Comparison of ENCODE assay signal across 8 cellular contexts in genomic region chr19:49074869-49075268, GRCh38. TPM values are rescaled to one million over a fixed set of nuclear protein-coding genes. Genes with fewer than 3 reads are reported as not detected.
DNase-seq lines count a peak whose midpoint lies in the region; ATAC-seq, FAIRE-seq and TF ChIP-seq lines count a peak whose summit lies in the region.
"Not testable (repeated sequence)": the region's sequence is repeated elsewhere in the genome, so short reads cannot be mapped to it uniquely, and the experiment has no call there.

No MANE protein-coding gene starts in this region.

- FAIRE-seq in endothelial cell of umbilical vein (lab: Jason Lieb, UNC): peak; percentile 89
- FAIRE-seq in keratinocyte (lab: Jason Lieb, UNC): not testable (repeated sequence)

- H4K20me1 ChIP-seq in OCI-LY7 (ENCODE audit: insufficient read depth, low read length); endothelial cell of umbilical vein (replicated peaks; ENCODE audit: control insufficient read depth, extremely low read depth, insufficient read depth, low read length); keratinocyte (ENCODE audit: control insufficient read depth, extremely low read depth, insufficient read depth, low read length): not testable (repeated sequence)

- not testable (repeated sequence) for H2AFZ ChIP-seq in OCI-LY7 (ENCODE audit: low read length); endothelial cell of umbilical vein (ENCODE audit: low read depth, low read length); keratinocyte (ENCODE audit: control insufficient read depth, low read length)

- H3K9me3 ChIP-seq in MG63; OCI-LY7 (ENCODE audit: low read length); endothelial cell of umbilical vein (replicated peaks; ENCODE audit: control insufficient read depth, insufficient read depth, low read length); keratinocyte (ENCODE audit: control insufficient read depth, low read depth, low read length): not testable (repeated sequence)

- DNase-seq in G401 (ENCODE audit: low spot score) (peak; percentile 81), MG63 (peak; percentile 80), OCI-LY7 (ENCODE audit: low spot score) (peak; percentile 40), endothelial cell of umbilical vein (ENCODE audit: low read depth, low spot score) (peak; percentile 51), posterior cingulate gyrus (peak in 9 of 10 donors; percentile 24 to 93 (median 54))
- peak; percentile 38 for DNase-seq in activated CD8-positive, alpha-beta T cell treated with anti-CD3 and anti-CD28 coated beads, Interleukin-2, amount 10 ng/mL, durations not matched to agents 7 days and 5 days
- DNase-seq in keratinocyte (ENCODE audit: low read depth, low spot score): not testable (repeated sequence)

- H3K4me1 ChIP-seq in OCI-LY7 (ENCODE audit: insufficient read depth, low read length, poor library complexity, severe bottlenecking); endothelial cell of umbilical vein (ENCODE audit: control insufficient read depth, extremely low read depth, insufficient read depth, low read length); keratinocyte (ENCODE audit: control insufficient read depth, extremely low read depth, insufficient read depth, low read length): not testable (repeated sequence)

- H3K79me2 ChIP-seq in OCI-LY7 (ENCODE audit: insufficient read depth, low read depth, low read length); endothelial cell of umbilical vein (ENCODE audit: control insufficient read depth, insufficient read depth, low read length); keratinocyte (ENCODE audit: control insufficient read depth, insufficient read depth, low read length): not testable (repeated sequence)

- not testable (repeated sequence) for TF ChIP-seq POLR2A in endothelial cell of umbilical vein (IDR thresholded peaks at IDR 0.05; ENCODE audit: low read depth, low read length)

- H3K4me1 Mint-ChIP-seq in activated CD8-positive, alpha-beta T cell treated with anti-CD3 and anti-CD28 coated beads, Interleukin-2, amount 10 ng/mL, durations not matched to agents 7 days and 5 days (ENCODE audit: low read depth): not testable (repeated sequence)

- H3K27me3 ChIP-seq in MG63 (peaks cover 18% of the 10 kb centered on the region), endothelial cell of umbilical vein (ENCODE audit: control insufficient read depth in 2 of 2, insufficient read depth in 2 of 2, low read length in 2 of 2) (peaks cover 21 to 22% of the 10 kb centered on the region in 2 experiments), keratinocyte (ENCODE audit: control insufficient read depth, extremely low read depth, insufficient read depth, low read length) (peaks cover 37% of the 10 kb centered on the region)

- dilution Hi-C loops in endothelial cell of umbilical vein (cut with MboI; ENCODE audit: extremely low pct_ligation_motif_present, low sequenced_read_pairs); keratinocyte (cut with MboI; ENCODE audit: extremely low pct_ligation_motif_present, low sequenced_read_pairs): not testable (repeated sequence)

- H3K9me1 ChIP-seq in endothelial cell of umbilical vein (replicated peaks; ENCODE audit: control insufficient read depth, extremely low read depth, insufficient read depth, low read length); keratinocyte (ENCODE audit: control insufficient read depth, extremely low read depth, insufficient read depth, low read length): not testable (repeated sequence)

- H3K27ac ChIP-seq in 22Rv1; OCI-LY7 (ENCODE audit: low read depth, low read length, poor library complexity, severe bottlenecking); endothelial cell of umbilical vein (ENCODE audit: insufficient read depth, low read depth, low read length); keratinocyte (ENCODE audit: control insufficient read depth, insufficient read depth, low read length): not testable (repeated sequence)

- H3K4me3 Mint-ChIP-seq in activated CD8-positive, alpha-beta T cell treated with anti-CD3 and anti-CD28 coated beads, Interleukin-2, amount 10 ng/mL, durations not matched to agents 7 days and 5 days: not testable (repeated sequence)

- not testable (repeated sequence) for H3K9me3 Mint-ChIP-seq in activated CD8-positive, alpha-beta T cell treated with anti-CD3 and anti-CD28 coated beads, Interleukin-2, amount 10 ng/mL, durations not matched to agents 7 days and 5 days (ENCODE audit: insufficient read depth)

- in situ Hi-C loops in G401 (cut with HindIII; ENCODE audit: low sequenced_read_pairs): not testable (repeated sequence)

- H3K4me2 ChIP-seq in OCI-LY7 (ENCODE audit: low read length); endothelial cell of umbilical vein (ENCODE audit: insufficient read depth, low read length); keratinocyte (ENCODE audit: control insufficient read depth, extremely low read depth, insufficient read depth, low read depth, low read length): not testable (repeated sequence)

- intact Hi-C loops in OCI-LY7 (cut with micrococcal nuclease; ENCODE audit: unreplicated experiment); posterior cingulate gyrus (cut with DNase I): not testable (repeated sequence)
- intact Hi-C loops in endothelial cell of umbilical vein (cut with micrococcal nuclease): loop anchor here (1.0 to 2.0 kb wide), 3 partner anchors 71 to 151 kb away; no protein-coding TSS in a partner anchor

- H3K4me3 ChIP-seq in MG63; OCI-LY7 (ENCODE audit: low read depth, low read length, poor library complexity, severe bottlenecking); endothelial cell of umbilical vein (replicated peaks in 1 of 3; ENCODE audit: insufficient read depth in 1 of 3, low read depth in 1 of 3, low read length in 3 of 3); keratinocyte (ENCODE audit: control insufficient read depth in 2 of 3, extremely low read depth in 1 of 3, insufficient read depth in 2 of 3, low read depth in 1 of 3, low read length in 3 of 3): not testable (repeated sequence)

- CTCF ChIA-PET in OCI-LY7 (lab: Charles Lee; ENCODE audit: unreplicated experiment): not testable (repeated sequence)
- CTCF ChIA-PET in activated CD8-positive, alpha-beta T cell treated with anti-CD3 and anti-CD28 coated beads, Interleukin-2, amount 10 ng/mL, durations not matched to agents 7 days and 5 days (lab: Charles Lee): interaction anchor here (0.6 to 2.5 kb wide), 9 partner anchors 9 to 142 kb away, joined by 3 to 9 read pairs (median 5); partner anchors contain the start of genes CGB7 and LIN7B
- CTCF ChIA-PET in endothelial cell of umbilical vein (lab: Charles Lee): interaction anchor here (0.7 to 3.4 kb wide), 12 partner anchors 10 to 150 kb away, joined by 3 to 18 read pairs (median 5); partner anchors contain the start of gene NTF4

- not testable (repeated sequence) for H3K9me2 ChIP-seq in OCI-LY7 (ENCODE audit: insufficient read depth, low read length)

- not testable (repeated sequence) for BruUV-seq in OCI-LY7 (replicated peaks; lab: Mats Ljungman, UMichigan); endothelial cell of umbilical vein (replicated peaks; lab: Mats Ljungman, UMichigan)

- peaks cover 32% of the 10 kb centered on the region for H3K27me3 Mint-ChIP-seq in activated CD8-positive, alpha-beta T cell treated with anti-CD3 and anti-CD28 coated beads, Interleukin-2, amount 10 ng/mL, durations not matched to agents 7 days and 5 days (ENCODE audit: low read depth)

- POLR2A ChIA-PET in OCI-LY7 (lab: Charles Lee): interaction anchor here (0.7 kb wide), 1 partner anchor 23 kb away, joined by 4 read pairs; no protein-coding TSS in a partner anchor
- POLR2A ChIA-PET in activated CD8-positive, alpha-beta T cell treated with anti-CD3 and anti-CD28 coated beads, Interleukin-2, amount 10 ng/mL, durations not matched to agents 7 days and 5 days (lab: Charles Lee); endothelial cell of umbilical vein (lab: Charles Lee): not testable (repeated sequence)

- not testable (repeated sequence) for H3K9ac ChIP-seq in endothelial cell of umbilical vein (replicated peaks; ENCODE audit: extremely low read depth, insufficient read depth, low read length); keratinocyte (ENCODE audit: control insufficient read depth, extremely low read depth, insufficient read depth, low read length)

- H3K27ac Mint-ChIP-seq in activated CD8-positive, alpha-beta T cell treated with anti-CD3 and anti-CD28 coated beads, Interleukin-2, amount 10 ng/mL, durations not matched to agents 7 days and 5 days: not testable (repeated sequence)

- not testable (repeated sequence) for H3K36me3 Mint-ChIP-seq in activated CD8-positive, alpha-beta T cell treated with anti-CD3 and anti-CD28 coated beads, Interleukin-2, amount 10 ng/mL, durations not matched to agents 7 days and 5 days (ENCODE audit: low read depth)

- not testable (repeated sequence) for ATAC-seq in activated CD8-positive, alpha-beta T cell treated with anti-CD3 and anti-CD28 coated beads, Interleukin-2, amount 10 ng/mL, durations not matched to agents 7 days and 5 days

- H3K36me3 ChIP-seq in MG63; OCI-LY7 (ENCODE audit: insufficient read depth, low read length); endothelial cell of umbilical vein (ENCODE audit: control insufficient read depth in 2 of 2, extremely low read depth in 1 of 2, insufficient read depth in 2 of 2, low read length in 2 of 2); keratinocyte (ENCODE audit: control insufficient read depth in 2 of 2, extremely low read depth in 1 of 2, insufficient read depth in 2 of 2, low read length in 2 of 2): not testable (repeated sequence)

- TF ChIP-seq CTCF in 22Rv1 (IDR thresholded peaks at IDR 0.05) (peak; percentile 82), OCI-LY7 (conservative IDR thresholded peaks at IDR 0.05; ENCODE audit: low read length) (peak; percentile 59), endothelial cell of umbilical vein (IDR thresholded peaks at IDR 0.05; ENCODE audit: extremely low read depth in 1 of 2, insufficient read depth in 1 of 2, low read depth in 1 of 2, low read length in 2 of 2) (peak; percentile 35 to 64), keratinocyte (optimal IDR thresholded peaks at IDR 0.05 in 1 of 3, IDR thresholded peaks at IDR 0.05 in 1 of 3, conservative IDR thresholded peaks at IDR 0.05 in 1 of 3; ENCODE audit: extremely low read depth in 1 of 3, insufficient read depth in 2 of 3, low read length in 3 of 3) (peak in 2 of 3 experiments; percentile 34 to 60)

RNA-seq across cellular contexts. Expression of gene KCNA7, which starts 2.4 kb away (rescaled TPM):
- total RNA-seq in G401 (2014; rRNA removed; shearing (Covaris generic)): 0.06 TPM in 1 of 2 replicates, not detected in the other
- total RNA-seq in MG63 (2014; rRNA removed; shearing (Covaris generic); ENCODE audit: low replicate concordance): not detected in 2 replicates
- total RNA-seq in OCI-LY7 (2014; rRNA removed; shearing (Covaris generic)): not detected in 2 replicates
- total RNA-seq in OCI-LY7 (2022) (not detected in 2 replicates), endothelial cell of umbilical vein (not detected in 2 replicates)
- not detected for total RNA-seq in activated CD8-positive, alpha-beta T cell treated with anti-CD3 and anti-CD28 coated beads, Interleukin-2, amount 10 ng/mL, durations not matched to agents 7 days and 5 days
- polyA plus RNA-seq in endothelial cell of umbilical vein (not detected in 2 replicates), keratinocyte (not detected in 3 replicates)
- polyA plus RNA-seq in endothelial cell of umbilical vein (2011; cell fraction: cytosol; rRNA removed): not detected in 2 replicates
- polyA plus RNA-seq in endothelial cell of umbilical vein (2011; cell fraction: nucleus; rRNA removed): not detected in 2 replicates
- not detected in 2 replicates for polyA plus RNA-seq in endothelial cell of umbilical vein (2012)
- polyA minus RNA-seq in endothelial cell of umbilical vein (not detected in 2 replicates), keratinocyte (not detected in 3 replicates)
- not detected for polyA minus RNA-seq in endothelial cell of umbilical vein (2011; cell fraction: cytosol; rRNA and poly(A)+ RNA removed)
- polyA minus RNA-seq in endothelial cell of umbilical vein (2011; cell fraction: nucleus; rRNA and poly(A)+ RNA removed): not detected in 2 replicates
- not detected for polyA plus RNA-seq in keratinocyte (2011; ENCODE audit: low read depth)
- polyA plus RNA-seq in keratinocyte (2011; cell fraction: cytosol; rRNA removed): 0.01 TPM in 1 of 2 replicates, not detected in the other
- polyA plus RNA-seq in keratinocyte (2011; cell fraction: nucleus; rRNA removed): 0.04 TPM in 1 of 2 replicates, not detected in the other
- 0.03 and 0.21 TPM in 2 replicates for polyA plus RNA-seq in keratinocyte (2012; ENCODE audit: low replicate concordance)
- not detected for polyA minus RNA-seq in keratinocyte (2011; cell fraction: cytosol; rRNA and poly(A)+ RNA removed)
- polyA minus RNA-seq in keratinocyte (2011; cell fraction: nucleus; rRNA and poly(A)+ RNA removed): not detected in 2 replicates

RNA-seq across cellular contexts. Expression of gene NTF4, which starts 10.3 kb away (rescaled TPM):
- total RNA-seq in G401 (2014; rRNA removed; shearing (Covaris generic)): 11.5 and 18.3 TPM in 2 replicates
- total RNA-seq in MG63 (2014; rRNA removed; shearing (Covaris generic); ENCODE audit: low replicate concordance): not detected in 2 replicates
- total RNA-seq in OCI-LY7 (2014; rRNA removed; shearing (Covaris generic)): not detected in 2 replicates
- total RNA-seq in OCI-LY7 (2022): not detected in 2 replicates
- total RNA-seq in activated CD8-positive, alpha-beta T cell treated with anti-CD3 and anti-CD28 coated beads, Interleukin-2, amount 10 ng/mL, durations not matched to agents 7 days and 5 days: not detected
- not detected in 2 replicates for total RNA-seq in endothelial cell of umbilical vein
- polyA plus RNA-seq in endothelial cell of umbilical vein: not detected in 2 replicates
- not detected in 2 replicates for polyA plus RNA-seq in endothelial cell of umbilical vein (2011; cell fraction: cytosol; rRNA removed)
- polyA plus RNA-seq in endothelial cell of umbilical vein (2011; cell fraction: nucleus; rRNA removed): not detected in 2 replicates
- polyA plus RNA-seq in endothelial cell of umbilical vein (2012): not detected in 2 replicates
- not detected in 2 replicates for polyA minus RNA-seq in endothelial cell of umbilical vein
- not detected for polyA minus RNA-seq in endothelial cell of umbilical vein (2011; cell fraction: cytosol; rRNA and poly(A)+ RNA removed)
- polyA minus RNA-seq in endothelial cell of umbilical vein (2011; cell fraction: nucleus; rRNA and poly(A)+ RNA removed): not detected in 2 replicates
- 5.5 to 14.4 TPM (median 8.3 TPM) in 3 replicates for polyA plus RNA-seq in keratinocyte
- 3.4 TPM for polyA plus RNA-seq in keratinocyte (2011; ENCODE audit: low read depth)
- 3.0 and 7.6 TPM in 2 replicates for polyA plus RNA-seq in keratinocyte (2011; cell fraction: cytosol; rRNA removed)
- 30.4 and 35.8 TPM in 2 replicates for polyA plus RNA-seq in keratinocyte (2011; cell fraction: nucleus; rRNA removed)
- 9.6 and 11.8 TPM in 2 replicates for polyA plus RNA-seq in keratinocyte (2012; ENCODE audit: low replicate concordance)
- polyA minus RNA-seq in keratinocyte: 1.5 to 3.2 TPM (median 2.5 TPM) in 3 replicates
- polyA minus RNA-seq in keratinocyte (2011; cell fraction: cytosol; rRNA and poly(A)+ RNA removed): not detected
- 2.0 and 6.3 TPM in 2 replicates for polyA minus RNA-seq in keratinocyte (2011; cell fraction: nucleus; rRNA and poly(A)+ RNA removed)

RNA-seq across cellular contexts. Expression of gene SNRNP70, which starts 10.4 kb away (rescaled TPM):
- total RNA-seq in G401 (2014; rRNA removed; shearing (Covaris generic)): 326 and 361 TPM in 2 replicates
- 172 and 247 TPM in 2 replicates for total RNA-seq in MG63 (2014; rRNA removed; shearing (Covaris generic); ENCODE audit: low replicate concordance)
- 392 and 446 TPM in 2 replicates for total RNA-seq in OCI-LY7 (2014; rRNA removed; shearing (Covaris generic))
- total RNA-seq in OCI-LY7 (2022) (181 and 198 TPM in 2 replicates), endothelial cell of umbilical vein (215 and 228 TPM in 2 replicates)
- total RNA-seq in activated CD8-positive, alpha-beta T cell treated with anti-CD3 and anti-CD28 coated beads, Interleukin-2, amount 10 ng/mL, durations not matched to agents 7 days and 5 days: 100 to 1,000 TPM; 177 to 193 TPM
- polyA plus RNA-seq in endothelial cell of umbilical vein (300 and 317 TPM in 2 replicates), keratinocyte (116 to 186 TPM (median 149 TPM) in 3 replicates)
- 128 and 182 TPM in 2 replicates for polyA plus RNA-seq in endothelial cell of umbilical vein (2011; cell fraction: cytosol; rRNA removed)
- polyA plus RNA-seq in endothelial cell of umbilical vein (2011; cell fraction: nucleus; rRNA removed): 1,444 and 1,967 TPM in 2 replicates
- 244 and 263 TPM in 2 replicates for polyA plus RNA-seq in endothelial cell of umbilical vein (2012)
- polyA minus RNA-seq in endothelial cell of umbilical vein (107 and 125 TPM in 2 replicates), keratinocyte (36.0 to 72.2 TPM (median 45.0 TPM) in 3 replicates)
- polyA minus RNA-seq in endothelial cell of umbilical vein (2011; cell fraction: cytosol; rRNA and poly(A)+ RNA removed): 63.6 TPM
- 199 and 262 TPM in 2 replicates for polyA minus RNA-seq in endothelial cell of umbilical vein (2011; cell fraction: nucleus; rRNA and poly(A)+ RNA removed)
- polyA plus RNA-seq in keratinocyte (2011; ENCODE audit: low read depth): 104 TPM
- polyA plus RNA-seq in keratinocyte (2011; cell fraction: cytosol; rRNA removed): 39.9 and 118 TPM in 2 replicates
- 785 and 1,027 TPM in 2 replicates for polyA plus RNA-seq in keratinocyte (2011; cell fraction: nucleus; rRNA removed)
- 116 and 164 TPM in 2 replicates for polyA plus RNA-seq in keratinocyte (2012; ENCODE audit: low replicate concordance)
- 54.9 TPM for polyA minus RNA-seq in keratinocyte (2011; cell fraction: cytosol; rRNA and poly(A)+ RNA removed)
- polyA minus RNA-seq in keratinocyte (2011; cell fraction: nucleus; rRNA and poly(A)+ RNA removed): 105 and 111 TPM in 2 replicates

RNA-seq across cellular contexts. Expression of gene CGB7, which starts 17.3 kb away (rescaled TPM):
- 4.8 and 7.2 TPM in 2 replicates for total RNA-seq in G401 (2014; rRNA removed; shearing (Covaris generic))
- total RNA-seq in MG63 (2014; rRNA removed; shearing (Covaris generic); ENCODE audit: low replicate concordance): not detected in 2 replicates
- not detected in 2 replicates for total RNA-seq in OCI-LY7 (2014; rRNA removed; shearing (Covaris generic))
- total RNA-seq in OCI-LY7 (2022) (not detected in 2 replicates), endothelial cell of umbilical vein (0.42 TPM in 1 of 2 replicates, not detected in the other)
- total RNA-seq in activated CD8-positive, alpha-beta T cell treated with anti-CD3 and anti-CD28 coated beads, Interleukin-2, amount 10 ng/mL, durations not matched to agents 7 days and 5 days: not detected
- polyA plus RNA-seq in endothelial cell of umbilical vein (0.41 and 0.62 TPM in 2 replicates), keratinocyte (0.92 to 4.1 TPM (median 1.2 TPM) in 3 replicates)
- 0.18 and 0.27 TPM in 2 replicates for polyA plus RNA-seq in endothelial cell of umbilical vein (2011; cell fraction: cytosol; rRNA removed)
- polyA plus RNA-seq in endothelial cell of umbilical vein (2011; cell fraction: nucleus; rRNA removed): 0.96 and 1.7 TPM in 2 replicates
- polyA plus RNA-seq in endothelial cell of umbilical vein (2012): 0.16 and 0.21 TPM in 2 replicates
- polyA minus RNA-seq in endothelial cell of umbilical vein (0.30 TPM in 1 of 2 replicates, not detected in the other), keratinocyte (0.70 to 4.3 TPM (median 1.9 TPM) in 3 replicates)
- not detected for polyA minus RNA-seq in endothelial cell of umbilical vein (2011; cell fraction: cytosol; rRNA and poly(A)+ RNA removed)
- polyA minus RNA-seq in endothelial cell of umbilical vein (2011; cell fraction: nucleus; rRNA and poly(A)+ RNA removed): not detected in 2 replicates
- polyA plus RNA-seq in keratinocyte (2011; ENCODE audit: low read depth): 0.31 TPM
- polyA plus RNA-seq in keratinocyte (2011; cell fraction: cytosol; rRNA removed): 0.98 and 2.2 TPM in 2 replicates
- polyA plus RNA-seq in keratinocyte (2011; cell fraction: nucleus; rRNA removed): 9.4 and 16.8 TPM in 2 replicates
- 1.5 and 4.0 TPM in 2 replicates for polyA plus RNA-seq in keratinocyte (2012; ENCODE audit: low replicate concordance)
- polyA minus RNA-seq in keratinocyte (2011; cell fraction: cytosol; rRNA and poly(A)+ RNA removed): not detected
- polyA minus RNA-seq in keratinocyte (2011; cell fraction: nucleus; rRNA and poly(A)+ RNA removed): 1.7 and 2.8 TPM in 2 replicates

RNA-seq across cellular contexts. Expression of gene CGB8, which starts 26.0 kb away (rescaled TPM):
- total RNA-seq in G401 (2014; rRNA removed; shearing (Covaris generic)): not detected in 2 replicates
- not detected in 2 replicates for total RNA-seq in MG63 (2014; rRNA removed; shearing (Covaris generic); ENCODE audit: low replicate concordance)
- total RNA-seq in OCI-LY7 (2014; rRNA removed; shearing (Covaris generic)): not detected in 2 replicates
- total RNA-seq in OCI-LY7 (2022): not detected in 2 replicates
- total RNA-seq in activated CD8-positive, alpha-beta T cell treated with anti-CD3 and anti-CD28 coated beads, Interleukin-2, amount 10 ng/mL, durations not matched to agents 7 days and 5 days: not detected
- total RNA-seq in endothelial cell of umbilical vein: not detected in 2 replicates
- not detected in 2 replicates for polyA plus RNA-seq in endothelial cell of umbilical vein
- polyA plus RNA-seq in endothelial cell of umbilical vein (2011; cell fraction: cytosol; rRNA removed): not detected in 2 replicates
- polyA plus RNA-seq in endothelial cell of umbilical vein (2011; cell fraction: nucleus; rRNA removed): not detected in 2 replicates
- not detected in 2 replicates for polyA plus RNA-seq in endothelial cell of umbilical vein (2012)
- polyA minus RNA-seq in endothelial cell of umbilical vein: not detected in 2 replicates
- polyA minus RNA-seq in endothelial cell of umbilical vein (2011; cell fraction: cytosol; rRNA and poly(A)+ RNA removed): not detected
- polyA minus RNA-seq in endothelial cell of umbilical vein (2011; cell fraction: nucleus; rRNA and poly(A)+ RNA removed): not detected in 2 replicates
- polyA plus RNA-seq in keratinocyte: not detected in 3 replicates
- polyA plus RNA-seq in keratinocyte (2011; ENCODE audit: low read depth): not detected
- not detected in 2 replicates for polyA plus RNA-seq in keratinocyte (2011; cell fraction: cytosol; rRNA removed)
- 0.53 and 0.55 TPM in 2 replicates for polyA plus RNA-seq in keratinocyte (2011; cell fraction: nucleus; rRNA removed)
- not detected in 2 replicates for polyA plus RNA-seq in keratinocyte (2012; ENCODE audit: low replicate concordance)
- not detected in 3 replicates for polyA minus RNA-seq in keratinocyte
- not detected for polyA minus RNA-seq in keratinocyte (2011; cell fraction: cytosol; rRNA and poly(A)+ RNA removed)
- polyA minus RNA-seq in keratinocyte (2011; cell fraction: nucleus; rRNA and poly(A)+ RNA removed): not detected in 2 replicates

Comparison
In these comparisons a context has a peak if more than half of its experiments do, and no peak if none do; other contexts are left out.
1. RNA of gene NTF4, which starts 10.3 kb away (total RNA-seq): 11.5 to 18.3 TPM in G401; not detected in MG63, not detected in OCI-LY7, not detected in activated CD8-positive, alpha-beta T cell treated with anti-CD3 and anti-CD28 coated beads, Interleukin-2, amount 10 ng/mL, durations not matched to agents 7 days and 5 days and not detected in endothelial cell of umbilical vein; every median in the first group is over 10 times any median in the second.
2. Peak in every context shown above with its lines, with median percentiles within 50 percentile points of each other: CTCF ChIP-seq.